8 cellular contexts compared by ENCODE assay signal in genomic region chr1:209989525-209989924, GRCh38. TPM values are rescaled to one million over a fixed set of nuclear protein-coding genes. Genes with fewer than 3 reads are reported as not detected.
A peak's percentile ranks its signal among the peaks of the same experiment; 100 is the strongest.
DNase-seq lines count a peak whose midpoint lies in the region; ATAC-seq, FAIRE-seq and TF ChIP-seq lines count a peak whose summit lies in the region.

No MANE protein-coding gene starts in this region.

- H2BK5ac ChIP-seq in mesendoderm (ENCODE audit: low read length): no peak overlapping the region

- H4K5ac ChIP-seq in mesendoderm (ENCODE audit: low read length): no peak overlapping the region

- H3K36me3 ChIP-seq in mesendoderm (ENCODE audit: control insufficient read depth, insufficient read depth, low read length): no peaks in the 10 kb centered on the region

- H3K79me2 ChIP-seq in mesendoderm (ENCODE audit: control insufficient read depth, insufficient read depth, low read length): no peaks in the 10 kb centered on the region

- H3K27me3 ChIP-seq in mesendoderm (ENCODE audit: insufficient read depth, low read length, poor library complexity): no peaks in the 10 kb centered on the region

- H2AK5ac ChIP-seq in mesendoderm (ENCODE audit: low read length): no peak overlapping the region

- 100% methylated on average over 1 of the region's 3 CpGs for WGBS in mesendoderm (ENCODE audit: extremely low coverage, insufficient coverage, low lambda C conversion rate)

- no peak for ATAC-seq in HG03342 (IDR thresholded peaks at IDR 0.05; ENCODE audit: unreplicated experiment)

- no peak overlapping the region for H3K4ac ChIP-seq in mesendoderm (ENCODE audit: low read depth, low read length)

- no peaks in the 10 kb centered on the region for H3K79me1 ChIP-seq in mesendoderm (ENCODE audit: low read length)

- H3K18ac ChIP-seq in mesendoderm (ENCODE audit: low read length): no peak overlapping the region

- H3K4me3 ChIP-seq in mesendoderm (ENCODE audit: low read length): no peak overlapping the region

- H3K23ac ChIP-seq in mesendoderm (ENCODE audit: low read length): no peak overlapping the region

- FAIRE-seq in H54 (lab: Jason Lieb, UNC): no peak

- H3K4me2 ChIP-seq in mesendoderm (ENCODE audit: low read length): no peak overlapping the region

- no peak overlapping the region for H2BK120ac ChIP-seq in mesendoderm (ENCODE audit: low read depth, low read length)

- H3K27ac ChIP-seq in mesendoderm (ENCODE audit: low read depth, low read length): no peak overlapping the region

- H3K9ac ChIP-seq in mesendoderm (ENCODE audit: low read length): no peak overlapping the region

- no peaks in the 10 kb centered on the region for H3K4me1 ChIP-seq in mesendoderm (ENCODE audit: control insufficient read depth, low read depth, low read length)

- no peak overlapping the region for H4K8ac ChIP-seq in mesendoderm (ENCODE audit: low read depth, low read length)

- no peak overlapping the region for H2BK15ac ChIP-seq in mesendoderm (replicated peaks; ENCODE audit: low read depth)

- DNase-seq in SIG-M5 treated with dmso at 0.1 percent for 504 hours (lab: John Stamatoyannopoulos, UW; ENCODE audit: unreplicated experiment) (peak; percentile 14), SIG-M5 (lab: John Stamatoyannopoulos, UW) (no peak), NCI-H2227 (lab: John Stamatoyannopoulos, UW; ENCODE audit: unreplicated experiment) (peak; percentile 47), dedifferentiated amniotic fluid mesenchymal stem cell (ENCODE audit: extremely low spot score) (peak; percentile 32), stromal cell of bone marrow (ENCODE audit: low read depth) (peak; percentile 12), mesendoderm (no peak), H54 (ENCODE audit: insufficient read length, low spot score) (no peak)

- H3K56ac ChIP-seq in mesendoderm (ENCODE audit: low read length): no peak overlapping the region

- TF ChIP-seq POLR2A in H54 (IDR thresholded peaks at IDR 0.05; ENCODE audit: low read depth, low read length): no peak

RNA-seq across cellular contexts. Expression of gene SYT14, which starts 51.5 kb away (rescaled TPM):
- 4.3 TPM for polyA plus RNA-seq in mesendoderm (2013, experiment 1 of 2)
- polyA plus RNA-seq in mesendoderm (2013, experiment 2 of 2): 4.1 TPM

Comparison
In these comparisons a context has a peak if more than half of its experiments do, and no peak if none do; other contexts are left out.
1. DNase-seq: peak in SIG-M5 treated with dmso at 0.1 percent for 504 hours (single experiment), NCI-H2227 (single experiment), dedifferentiated amniotic fluid mesenchymal stem cell (single experiment) and stromal cell of bone marrow (single experiment); none in SIG-M5 (single experiment), mesendoderm (single experiment) and H54 (single experiment).